In the genomic region with DNA sequence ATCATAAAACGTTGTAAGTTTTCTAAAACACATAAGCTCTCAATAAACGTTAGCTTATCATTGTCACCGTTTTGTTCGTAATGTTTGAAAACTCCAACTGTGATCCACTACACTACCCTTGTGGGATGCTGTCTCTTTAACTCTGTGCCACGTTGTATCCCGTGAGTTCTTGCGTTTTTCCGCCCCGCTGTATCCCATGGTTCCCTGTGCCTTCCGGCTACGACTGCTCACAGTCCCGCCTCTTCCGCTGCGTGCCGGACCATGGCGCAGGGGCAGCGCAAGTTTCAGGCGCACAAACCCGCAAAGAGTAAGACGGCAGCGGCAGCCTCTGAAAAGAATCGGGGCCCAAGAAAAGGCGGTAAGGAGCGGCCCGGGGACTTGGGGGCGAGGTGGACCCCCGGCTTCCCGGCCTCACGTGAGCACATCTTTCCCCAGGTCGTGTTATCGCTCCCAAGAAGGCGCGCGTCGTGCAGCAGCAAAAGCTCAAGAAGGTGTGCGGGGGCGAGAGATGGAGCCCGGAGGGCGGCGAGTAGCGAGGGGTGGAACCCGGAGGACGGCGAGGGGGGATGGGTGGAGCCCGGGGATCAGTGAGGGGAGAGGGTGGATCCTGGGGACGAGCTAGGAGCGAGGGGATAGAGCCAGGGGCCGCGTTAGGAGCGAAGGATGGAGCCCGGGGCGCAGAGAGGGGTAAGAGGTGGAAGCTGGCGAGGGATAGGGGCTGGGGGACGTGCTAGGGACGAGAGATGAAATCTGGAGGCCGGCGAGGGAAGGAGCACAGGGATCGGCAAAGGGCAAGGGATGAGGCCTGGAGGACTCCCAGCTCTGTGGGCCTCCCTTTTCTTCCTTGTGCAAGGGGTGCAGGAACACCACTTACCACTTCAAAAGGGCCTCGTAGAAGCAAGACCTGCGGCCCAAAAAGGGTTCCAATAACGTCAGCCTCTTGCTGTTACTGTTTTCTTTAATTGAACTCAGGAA, we compare ENCODE assay signal across 8 cellular contexts. TPM values are rescaled to one million over a fixed set of nuclear protein-coding genes. Genes with fewer than 3 reads are reported as not detected.
DNase-seq lines count a peak whose midpoint lies in the region; ATAC-seq lines count a peak whose summit lies in the region.

C19orf53 (plus strand) TSS at position 240 of the 975 bp plus-strand sequence; CDS start at position 262, 22 bp downstream.

- H3K27me3 ChIP-seq in NT2/D1 (ENCODE audit: insufficient read depth, insufficient read length) (no peaks in the 10 kb centered on the region), endocrine pancreas (ENCODE audit: control insufficient read depth, insufficient read depth, low read length) (no peaks in the 10 kb centered on the region), mesenchymal stem cell (ENCODE audit: control insufficient read depth in 1 of 2, insufficient read depth in 1 of 2, low read length in 2 of 2) (no peaks in the 10 kb centered on the region)

- peak within 1 kb of the TSS in 1 of 2 experiments; percentile 94 for H3K14ac ChIP-seq in mesenchymal stem cell (ENCODE audit: low read length in 2 of 2)

- peak within 1 kb of the TSS; percentile 61 to 97 for H3K4ac ChIP-seq in mesenchymal stem cell (ENCODE audit: low read depth in 1 of 2, low read length in 2 of 2)

- DNase-seq in COR-L47 (lab: John Stamatoyannopoulos, UW) (peak; percentile 73), HUDEP-2 (lab: John Stamatoyannopoulos, UW; ENCODE audit: unreplicated experiment in 76 of 76) (peak in 75 of 76 experiments; percentile 55 to 96 (median 86)), NT2/D1 (ENCODE audit: low read depth, low spot score) (peak; percentile 91), mesenchymal stem cell (peak; percentile 95)
- DNase-seq in activated CD8-positive, alpha-beta memory T cell treated with anti-CD3 and anti-CD28 coated beads, Interleukin-2, amount 10 ng/mL, durations not matched to agents 7 days and 5 days: peak; percentile 93
- peak; percentile 69 for DNase-seq in stimulated activated CD8-positive, alpha-beta memory T cell treated with anti-CD3 and anti-CD28 coated beads, Interleukin-12 subunit alpha, Interleukin-12 subunit beta, amount 100 ng/mL, for 4 hours (ENCODE audit: low read depth)

- H3K9me3 Mint-ChIP-seq in activated CD8-positive, alpha-beta memory T cell treated with anti-CD3 and anti-CD28 coated beads, Interleukin-2, amount 10 ng/mL, durations not matched to agents 7 days and 5 days (ENCODE audit: low read depth): no peaks in the 10 kb centered on the region

- no peak within 1 kb of the TSS for H2BK12ac ChIP-seq in mesenchymal stem cell (ENCODE audit: low read length in 2 of 2)

- peak within 1 kb of the TSS; percentile 93 for H3K9ac ChIP-seq in NT2/D1 (ENCODE audit: insufficient read length, low read depth)
- peak within 1 kb of the TSS; percentile 90 for H3K9ac ChIP-seq in endocrine pancreas (ENCODE audit: control insufficient read depth, insufficient read depth, low read length)
- peak within 1 kb of the TSS; percentile 97 for H3K9ac ChIP-seq in mesenchymal stem cell (ENCODE audit: low read length)

- H2BK120ac ChIP-seq in mesenchymal stem cell (ENCODE audit: low read depth, low read length): peak within 1 kb of the TSS; percentile 22

- peak; percentile 92 for ATAC-seq in GM21381 (IDR thresholded peaks at IDR 0.05; ENCODE audit: unreplicated experiment)
- ATAC-seq in activated CD8-positive, alpha-beta memory T cell treated with anti-CD3 and anti-CD28 coated beads, Interleukin-2, amount 10 ng/mL, durations not matched to agents 7 days and 5 days: peak; percentile 99

- no peaks in the 10 kb centered on the region for H3K27me3 Mint-ChIP-seq in activated CD8-positive, alpha-beta memory T cell treated with anti-CD3 and anti-CD28 coated beads, Interleukin-2, amount 10 ng/mL, durations not matched to agents 7 days and 5 days

- peak within 1 kb of the TSS; percentile 95 for H3K4me3 Mint-ChIP-seq in activated CD8-positive, alpha-beta memory T cell treated with anti-CD3 and anti-CD28 coated beads, Interleukin-2, amount 10 ng/mL, durations not matched to agents 7 days and 5 days

- H3K4me1 ChIP-seq in NT2/D1 (ENCODE audit: insufficient read depth, insufficient read length): peaks cover 2% of the 10 kb centered on the region
- peaks cover 6% of the 10 kb centered on the region for H3K4me1 ChIP-seq in endocrine pancreas (ENCODE audit: control insufficient read depth, insufficient read depth, low read length)
- H3K4me1 ChIP-seq in mesenchymal stem cell (ENCODE audit: control insufficient read depth, insufficient read depth, low read depth, low read length): peaks cover 11% of the 10 kb centered on the region

- H3K36me3 ChIP-seq in NT2/D1 (ENCODE audit: insufficient read depth, insufficient read length, low read length): peaks cover 59% of the 10 kb centered on the region
- peaks cover 15% of the 10 kb centered on the region for H3K36me3 ChIP-seq in endocrine pancreas (ENCODE audit: control insufficient read depth, insufficient read depth, low read length)
- H3K36me3 ChIP-seq in mesenchymal stem cell (ENCODE audit: control insufficient read depth in 1 of 2, insufficient read depth in 2 of 2, low read depth in 1 of 2, low read length in 2 of 2): peaks cover 47 to 48% of the 10 kb centered on the region in 2 experiments

- H3K27ac Mint-ChIP-seq in activated CD8-positive, alpha-beta memory T cell treated with anti-CD3 and anti-CD28 coated beads, Interleukin-2, amount 10 ng/mL, durations not matched to agents 7 days and 5 days: peak within 1 kb of the TSS; percentile 84

- peak within 1 kb of the TSS; percentile 52 for H2BK15ac ChIP-seq in mesenchymal stem cell (ENCODE audit: low read depth, poor library complexity, severe bottlenecking)

- H2BK5ac ChIP-seq in mesenchymal stem cell (ENCODE audit: low read depth, low read length, poor library complexity, severe bottlenecking): peak within 1 kb of the TSS; percentile 26

- H3K9me3 ChIP-seq in NT2/D1 (ENCODE audit: insufficient read depth, low read length) (no peaks in the 10 kb centered on the region), endocrine pancreas (ENCODE audit: control insufficient read depth, low read length) (no peaks in the 10 kb centered on the region), mesenchymal stem cell (ENCODE audit: control insufficient read depth, low read length) (no peaks in the 10 kb centered on the region)

- peak within 1 kb of the TSS; percentile 54 for H4K91ac ChIP-seq in mesenchymal stem cell (ENCODE audit: low read length)

- peak within 1 kb of the TSS; percentile 50 for H4K8ac ChIP-seq in mesenchymal stem cell (ENCODE audit: low read length)

- H3K4me3 ChIP-seq in NT2/D1 (ENCODE audit: insufficient read length, low read depth) (peak within 1 kb of the TSS; percentile 94), endocrine pancreas (ENCODE audit: control insufficient read depth, insufficient read depth, low read length) (peak within 1 kb of the TSS; percentile 80), mesenchymal stem cell (ENCODE audit: insufficient read depth in 1 of 2, low read depth in 1 of 2, low read length in 2 of 2) (peak within 1 kb of the TSS; percentile 82 to 96)

- H3K4me2 ChIP-seq in mesenchymal stem cell (ENCODE audit: low read length, poor library complexity, severe bottlenecking): peak within 1 kb of the TSS; percentile 55

- peaks cover 38% of the 10 kb centered on the region for H3K36me3 Mint-ChIP-seq in activated CD8-positive, alpha-beta memory T cell treated with anti-CD3 and anti-CD28 coated beads, Interleukin-2, amount 10 ng/mL, durations not matched to agents 7 days and 5 days

- H3K27ac ChIP-seq in mesenchymal stem cell (ENCODE audit: low read length, poor library complexity, severe bottlenecking): peak within 1 kb of the TSS; percentile 94

- peaks cover 20% of the 10 kb centered on the region for H3K4me1 Mint-ChIP-seq in activated CD8-positive, alpha-beta memory T cell treated with anti-CD3 and anti-CD28 coated beads, Interleukin-2, amount 10 ng/mL, durations not matched to agents 7 days and 5 days

- H3K18ac ChIP-seq in mesenchymal stem cell (ENCODE audit: low read depth in 1 of 2, low read length in 2 of 2): peak within 1 kb of the TSS; percentile 86 to 90

- CTCF ChIA-PET in activated CD8-positive, alpha-beta memory T cell treated with anti-CD3 and anti-CD28 coated beads, Interleukin-2, amount 10 ng/mL, durations not matched to agents 7 days and 5 days (lab: Charles Lee): interaction anchor here (0.5 to 4.0 kb wide), 14 partner anchors 9 to 748 kb away, joined by 3 to 30 read pairs (median 4); partner anchors contain the start of genes MISP3, MRI1 and ZSWIM4

- peak within 1 kb of the TSS in 1 of 2 experiments; percentile 78 for H3K23ac ChIP-seq in mesenchymal stem cell (ENCODE audit: low read length in 2 of 2)

- H2AK5ac ChIP-seq in mesenchymal stem cell (ENCODE audit: low read length, severe bottlenecking): peak within 1 kb of the TSS; percentile 55

- peak within 1 kb of the TSS; percentile 72 for H2AFZ ChIP-seq in mesenchymal stem cell (ENCODE audit: low read depth, low read length)

- peaks cover 26% of the 10 kb centered on the region for H3K79me1 ChIP-seq in mesenchymal stem cell (replicated peaks; ENCODE audit: low read length, poor library complexity, severe bottlenecking)

- WGBS in mesenchymal stem cell: under 1% methylated on average over 61 of the region's 61 CpGs

RNA-seq across cellular contexts. Expression of gene C19orf53, which starts in this region (rescaled TPM):
- total RNA-seq in activated CD8-positive, alpha-beta memory T cell treated with anti-CD3 and anti-CD28 coated beads, Interleukin-2, amount 10 ng/mL, durations not matched to agents 7 days and 5 days: 10 to 100 TPM; 77.7 to 94.0 TPM
- polyA plus RNA-seq in mesenchymal stem cell (2013, experiment 1 of 2): 327 TPM
- polyA plus RNA-seq in mesenchymal stem cell (2013, experiment 2 of 2): 323 TPM

Comparison
In these comparisons a context has a peak if more than half of its experiments do, and no peak if none do; other contexts are left out.
1. Peak in every context shown above with its lines: DNase-seq, ATAC-seq, H3K4me3 ChIP-seq and H3K27ac ChIP-seq.